Comparison of ENCODE assay signal across 21 cellular contexts in genomic region chr12:26546535-26547314, GRCh38.
"Had no signal": no experiment of that assay in that cellular context is flagged by ENCODE, and none has a peak within 500 bp of the region (broad histone marks: within the 10 kb centered on the region; RNA-seq: fewer than 3 reads in every experiment).

No MANE protein-coding gene starts in this region.

- H3K36me3 ChIP-seq: MG63, SJCRH30 had no signal

- H3K9me3 ChIP-seq: MG63, SJCRH30 had no signal

- ATAC-seq: HepG2, SK-N-SH treated with all-trans-retinoic acid at 6 μM for 48 hours had no signal

- H3K27me3 ChIP-seq: MG63, SJCRH30 had no signal

- H3K27ac ChIP-seq: SJCRH30 had no signal

- DNase-seq: IMR-90, Karpas-422, KG1, MG63, NCI-H1092, NCI-H1105 treated with DMSO at 0.1 percent for 48 hours, NCI-H1417 treated with DMSO at 0.1 percent for 48 hours, NCI-H146, NCI-H1694 treated with DMSO at 0.1 percent for 48 hours, NCI-H1930, NCI-H2081, NCI-H2107, NCI-H2227 treated with DMSO at 0.1 percent for 48 hours, NCI-H524, NCI-H69, NCI-H774, RPMI8226, SHP77 treated with DMSO at 0.1 percent for 48 hours, SJCRH30 had no signal

- H3K4me1 ChIP-seq: SJCRH30 had no signal

- H3K4me3 ChIP-seq: MG63, SJCRH30 had no signal
